In the genomic region with DNA sequence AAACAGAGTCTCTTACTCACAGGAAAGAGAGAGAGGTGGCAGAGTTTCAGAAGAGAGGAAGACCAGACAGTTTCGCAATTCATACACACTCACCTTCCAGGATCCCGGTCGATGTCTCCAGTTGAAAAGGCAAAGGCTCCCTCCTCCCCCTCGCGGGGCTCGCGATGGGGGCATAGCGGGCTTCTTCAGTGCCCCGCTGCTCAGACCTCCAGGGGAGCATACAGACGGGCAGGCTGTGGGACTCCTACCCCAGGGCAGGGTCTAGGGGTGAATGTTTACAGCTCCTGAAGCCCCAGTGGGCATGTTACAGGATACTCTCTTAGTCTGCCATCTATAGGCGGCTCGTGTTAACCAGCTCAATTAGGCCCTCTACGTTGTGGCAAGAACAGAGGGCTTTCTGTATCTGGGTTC, we compare ENCODE assay signal across 21 cellular contexts.
A peak's percentile ranks its signal among the peaks of the same experiment; 100 is the strongest.
DNase-seq lines count a peak whose midpoint lies in the region; ATAC-seq, FAIRE-seq and TF ChIP-seq lines count a peak whose summit lies in the region.
"Had no signal": no experiment of that assay in that cellular context is flagged by ENCODE, and none has a peak within 500 bp of the region (broad histone marks: within the 10 kb centered on the region; RNA-seq: fewer than 3 reads in every experiment).

No MANE protein-coding gene starts in this region.

- H3K4me3 Mint-ChIP-seq in H9, result peak overlapping the region; percentile 66 to 70
- H3K4me3 Mint-ChIP-seq in activated naive CD4-positive, alpha-beta T cell treated with anti-CD3 and anti-CD28 coated beads, Interleukin-2, amount 10 ng/mL, durations not matched to agents 7 days and 5 days, result no peak overlapping the region
- H3K4me3 Mint-ChIP-seq: naive thymus-derived CD4-positive, alpha-beta T cell had no signal

- H3K4me1 ChIP-seq in H9 (ENCODE audit: insufficient read depth, low read length) (no peaks in the 10 kb centered on the region), neuronal stem cell (ENCODE audit: control insufficient read depth in 2 of 2, insufficient read depth in 1 of 2, low read depth in 1 of 2, low read length in 2 of 2) (no peaks in the 10 kb centered on the region)
- H3K4me1 ChIP-seq: adrenal gland, BLaER1, right lobe of liver had no signal

- H3K23me2 ChIP-seq in H9 (ENCODE audit: insufficient read length, low read depth, low read length, poor library complexity, severe bottlenecking), result peaks cover 3% of the 10 kb centered on the region

- WGBS in H9 (ENCODE audit: extremely low coverage, insufficient read length, low lambda C conversion rate), result no CpG with 5 or more reads among the region's 13 CpGs
- no CpG with 5 or more reads among the region's 13 CpGs for WGBS in neuronal stem cell (ENCODE audit: extremely low coverage in 2 of 2, insufficient read length in 2 of 2, insufficient replicate concordance in 1 of 2), 2 donors

- no peaks in the 10 kb centered on the region for H3K79me2 ChIP-seq in H9 (ENCODE audit: insufficient read depth, low read length)

- no peak overlapping the region for H2BK120ac ChIP-seq in H9 (ENCODE audit: low read depth, low read length, poor library complexity, severe bottlenecking)
- H2BK120ac ChIP-seq in neuronal stem cell (ENCODE audit: low read depth, low read length), result no peak overlapping the region

- H4K20me1 ChIP-seq in H9 (ENCODE audit: control insufficient read depth, insufficient read depth, insufficient read length), result no peaks in the 10 kb centered on the region
- H4K20me1 ChIP-seq: BLaER1 had no signal

- H3K27me3 Mint-ChIP-seq in H9 (ENCODE audit: low read depth), result peaks cover 12% of the 10 kb centered on the region
- H3K27me3 Mint-ChIP-seq in activated naive CD4-positive, alpha-beta T cell treated with anti-CD3 and anti-CD28 coated beads, Interleukin-2, amount 10 ng/mL, durations not matched to agents 7 days and 5 days, result no peaks in the 10 kb centered on the region
- H3K27me3 Mint-ChIP-seq: naive thymus-derived CD4-positive, alpha-beta T cell had no signal

- no peaks in the 10 kb centered on the region for H3K36me3 Mint-ChIP-seq in H9 (ENCODE audit: insufficient read depth in 1 of 3, low read depth in 3 of 3)
- no peaks in the 10 kb centered on the region for H3K36me3 Mint-ChIP-seq in activated naive CD4-positive, alpha-beta T cell treated with anti-CD3 and anti-CD28 coated beads, Interleukin-2, amount 10 ng/mL, durations not matched to agents 7 days and 5 days
- H3K36me3 Mint-ChIP-seq: naive thymus-derived CD4-positive, alpha-beta T cell had no signal

- H3K23ac ChIP-seq in H9 (ENCODE audit: insufficient read length, low read depth, low read length), result no peak overlapping the region
- no peak overlapping the region for H3K23ac ChIP-seq in neuronal stem cell (ENCODE audit: low read depth, low read length, poor library complexity)

- no peaks in the 10 kb centered on the region for H3K9me3 Mint-ChIP-seq in H9
- H3K9me3 Mint-ChIP-seq in activated naive CD4-positive, alpha-beta T cell treated with anti-CD3 and anti-CD28 coated beads, Interleukin-2, amount 10 ng/mL, durations not matched to agents 7 days and 5 days, result peaks cover 6% of the 10 kb centered on the region

- DNase-seq in H9, result peak; percentile 75
- peak; percentile 58 for DNase-seq in RCC 7860 (ENCODE audit: low spot score)
- DNase-seq in iPS DF 19.7 (ENCODE audit: low read depth, low spot score), result peak; percentile 56
- DNase-seq in neuronal stem cell (ENCODE audit: low spot score), result no peak
- no peak for DNase-seq in T-helper 1 cell
- no peak for DNase-seq in activated naive CD4-positive, alpha-beta T cell treated with anti-CD3 and anti-CD28 coated beads, Interleukin-2, amount 10 ng/mL, durations not matched to agents 7 days and 5 days
- no peak for DNase-seq in GM20000 (ENCODE audit: low spot score)
- DNase-seq: activated CD4-positive, alpha-beta T cell treated with anti-CD3 and anti-CD28 coated beads for 4 hours; activated T-cell treated with anti-CD3 and anti-CD28 coated beads, Interleukin-2, amount 50 U/mL, for 48 hours; adrenal gland; GM23248; Kasumi-1; naive thymus-derived CD4-positive, alpha-beta T cell; NCI-H2081; NK-92 treated with Interleukin-12 subunit alpha and Interleukin-12 subunit beta, amount 100 ng/mL, for 24 hours; stimulated activated naive CD8-positive, alpha-beta T cell treated with anti-CD3 and anti-CD28 coated beads, Interleukin-15, Interleukin-2, amounts not matched to agents 100 U/mL and 50 U/mL, for 24 hours had no signal

- CTCF ChIA-PET in activated naive CD4-positive, alpha-beta T cell treated with anti-CD3 and anti-CD28 coated beads, Interleukin-2, amount 10 ng/mL, durations not matched to agents 7 days and 5 days (lab: Charles Lee), result no interaction called here

- H3K27me3 ChIP-seq in H9 (ENCODE audit: insufficient read depth, low read length) (no peaks in the 10 kb centered on the region), neuronal stem cell (ENCODE audit: control insufficient read depth in 3 of 3, insufficient read depth in 3 of 3, low read depth in 1 of 3, low read length in 3 of 3) (peaks cover 0 to 2% (median 0%) of the 10 kb centered on the region in 3 experiments)
- H3K27me3 ChIP-seq: adrenal gland, BLaER1, right lobe of liver had no signal

- H2AFZ ChIP-seq in H9 (ENCODE audit: low read length), result peak overlapping the region; percentile 82
- H2AFZ ChIP-seq in neuronal stem cell (ENCODE audit: low read length), result peak overlapping the region; percentile 38
- H2AFZ ChIP-seq: GM23248 had no signal

- no peak overlapping the region for H3K56ac ChIP-seq in H9 (ENCODE audit: insufficient read length, low read depth, low read length)

- no peak for FAIRE-seq in RCC 7860 (lab: Jason Lieb, UNC)
- FAIRE-seq: colon, GM19239 had no signal

- H2BK15ac ChIP-seq in H9 (ENCODE audit: low read depth, low read length) (no peak overlapping the region), neuronal stem cell (ENCODE audit: low read length) (peak overlapping the region; percentile 71)

- H3K9ac ChIP-seq in H9 (ENCODE audit: extremely low read depth, insufficient read length, low read length) (no peak overlapping the region), neuronal stem cell (ENCODE audit: low read depth, low read length, poor library complexity) (no peak overlapping the region)
- H3K9ac ChIP-seq: BLaER1, GM23248 had no signal

- no peak overlapping the region for H3K4me3 ChIP-seq in neuronal stem cell (ENCODE audit: low read length in 2 of 2)
- H3K4me3 ChIP-seq: adrenal gland, BLaER1, GM23248, right lobe of liver had no signal

- H3K4me2 ChIP-seq in H9 (ENCODE audit: insufficient read depth, insufficient read length, low read length), result peak overlapping the region; percentile 37
- H3K4me2 ChIP-seq in neuronal stem cell (ENCODE audit: insufficient read depth, low read length, poor library complexity, severe bottlenecking), result peak overlapping the region; percentile 49
- H3K4me2 ChIP-seq: BLaER1 had no signal

- H3K27ac ChIP-seq in H9 (ENCODE audit: insufficient read length, low read depth, low read length), result no peak overlapping the region
- no peak overlapping the region for H3K27ac ChIP-seq in neuronal stem cell (replicated peaks; ENCODE audit: low read length)
- H3K27ac ChIP-seq: adrenal gland, BLaER1, GM23248, right lobe of liver had no signal

- no peak overlapping the region; a peak in 1 of 7 replicates for H3K27ac Mint-ChIP-seq in H9
- no peak overlapping the region for H3K27ac Mint-ChIP-seq in activated naive CD4-positive, alpha-beta T cell treated with anti-CD3 and anti-CD28 coated beads, Interleukin-2, amount 10 ng/mL, durations not matched to agents 7 days and 5 days
- H3K27ac Mint-ChIP-seq: naive thymus-derived CD4-positive, alpha-beta T cell had no signal

- no peak overlapping the region for H4K8ac ChIP-seq in H9 (replicated peaks; ENCODE audit: insufficient read length, low read depth, low read length)
- H4K8ac ChIP-seq in neuronal stem cell (ENCODE audit: low read depth, low read length), result no peak overlapping the region

- no peak for ATAC-seq in GM21825 (IDR thresholded peaks at IDR 0.05; ENCODE audit: unreplicated experiment)
- ATAC-seq: naive thymus-derived CD4-positive, alpha-beta T cell; right lobe of liver; stimulated activated naive CD8-positive, alpha-beta T cell treated with anti-CD3 and anti-CD28 coated beads, Interleukin-15, Interleukin-2, amounts not matched to agents 100 U/mL and 50 U/mL, for 24 hours had no signal

- H3K4ac ChIP-seq in H9 (ENCODE audit: low read depth, low read length) (no peak overlapping the region), neuronal stem cell (ENCODE audit: low read length) (no peak overlapping the region)

- no peak overlapping the region for H4K5ac ChIP-seq in H9 (ENCODE audit: insufficient read length, low read depth, low read length)

- no peak overlapping the region for H3K18ac ChIP-seq in H9 (ENCODE audit: insufficient read length, low read depth, low read length)
- H3K18ac ChIP-seq in neuronal stem cell (ENCODE audit: low read length), result no peak overlapping the region

- H2BK20ac ChIP-seq in H9 (ENCODE audit: low read depth, low read length, poor library complexity, severe bottlenecking), result no peak overlapping the region

- H2BK12ac ChIP-seq in H9 (ENCODE audit: insufficient read length, low read depth, low read length) (no peak overlapping the region), neuronal stem cell (ENCODE audit: low read length) (no peak overlapping the region)

- H4K91ac ChIP-seq in H9 (ENCODE audit: insufficient read length, low read depth, low read length), result no peak overlapping the region
- H4K91ac ChIP-seq in neuronal stem cell (ENCODE audit: low read depth, low read length, poor library complexity), result no peak overlapping the region

- H2BK5ac ChIP-seq in H9 (ENCODE audit: insufficient read length, low read length), result no peak overlapping the region
- H2BK5ac ChIP-seq in neuronal stem cell (ENCODE audit: low read length), result no peak overlapping the region

- no peak overlapping the region; the same call in 1 of the 2 replicates for H3K14ac ChIP-seq in H9 (ENCODE audit: insufficient read depth, low read length)
- H3K14ac ChIP-seq in neuronal stem cell (ENCODE audit: low read length), result no peak overlapping the region

- H3K36me3 ChIP-seq in neuronal stem cell (replicated peaks in 1 of 2; ENCODE audit: control insufficient read depth in 2 of 2, insufficient read depth in 2 of 2, low read length in 2 of 2), result no peaks in the 10 kb centered on the region
- H3K36me3 ChIP-seq: adrenal gland, BLaER1, right lobe of liver had no signal

- H3K79me1 ChIP-seq in H9 (ENCODE audit: insufficient read depth, low read depth, low read length, poor library complexity, severe bottlenecking) (no peaks in the 10 kb centered on the region), neuronal stem cell (ENCODE audit: low read depth, low read length) (no peaks in the 10 kb centered on the region)

- H3K9me3 ChIP-seq in H9 (ENCODE audit: control insufficient read depth, low read depth, low read length), result no peaks in the 10 kb centered on the region
- no peaks in the 10 kb centered on the region for H3K9me3 ChIP-seq in neuronal stem cell (replicated peaks in 1 of 2; ENCODE audit: control insufficient read depth in 2 of 2, insufficient read depth in 1 of 2, low read depth in 1 of 2, low read length in 2 of 2)
- H3K9me3 ChIP-seq: adrenal gland, BLaER1, right lobe of liver had no signal

- no peak overlapping the region for H3T11ph ChIP-seq in H9 (ENCODE audit: low read length)

- TF ChIP-seq CTCF in H9 (conservative IDR thresholded peaks at IDR 0.05) (peak; percentile 64), GM20000 (IDR thresholded peaks at IDR 0.05; ENCODE audit: extremely low read depth, missing control alignments) (no peak)

- H2AK5ac ChIP-seq in H9 (ENCODE audit: insufficient read length, low read length) (no peak overlapping the region), neuronal stem cell (ENCODE audit: low read depth, low read length) (no peak overlapping the region)

- 0 out of 4 replicates have a peak, but pooled peaks cover 0 to 2% of the 10 kb centered on the region in 2 experiments for H3K4me1 Mint-ChIP-seq in H9
- H3K4me1 Mint-ChIP-seq in activated naive CD4-positive, alpha-beta T cell treated with anti-CD3 and anti-CD28 coated beads, Interleukin-2, amount 10 ng/mL, durations not matched to agents 7 days and 5 days, result no peaks in the 10 kb centered on the region
- H3K4me1 Mint-ChIP-seq: naive thymus-derived CD4-positive, alpha-beta T cell had no signal

Comparison
In these comparisons a context has a peak if more than half of its experiments do, and no peak if none do; other contexts are left out.
1. DNase-seq: peak in H9 (single experiment), RCC 7860 (single experiment) and iPS DF 19.7 (single experiment); none in neuronal stem cell (single experiment), T-helper 1 cell (0 of 5), activated naive CD4-positive, alpha-beta T cell treated with anti-CD3 and anti-CD28 coated beads, Interleukin-2, amount 10 ng/mL, durations not matched to agents 7 days and 5 days (single experiment) and GM20000 (single experiment).